Comparison of ENCODE assay signal across 8 cellular contexts in genomic region chr15:75451674-75452363, GRCh38. TPM values are rescaled to one million over a fixed set of nuclear protein-coding genes. Genes with fewer than 3 reads are reported as not detected.
DNase-seq lines count a peak whose midpoint lies in the region; ATAC-seq and TF ChIP-seq lines count a peak whose summit lies in the region.

SIN3A (minus strand) TSS chr15:75451690; CDS start chr15:75430375, 21,315 bp downstream.

- 0 to 1% (median 1%) methylated on average over 38 to 39 of the region's 39 CpGs for WGBS in ovary, 3 donors
- WGBS in thyroid gland, 2 donors = 1% methylated on average over 26 to 27 of the region's 39 CpGs

- no peaks in the 10 kb centered on the region for H3K9me3 ChIP-seq in ovary
- H3K9me3 ChIP-seq in thyroid gland = no peaks in the 10 kb centered on the region

- no peak for TF ChIP-seq EP300 in ovary (IDR thresholded peaks at IDR 0.05)

- TF ChIP-seq CTCF in ovary (IDR thresholded peaks at IDR 0.05) (no peak), thyroid gland (IDR thresholded peaks at IDR 0.05) (no peak)

- H3K4me1 ChIP-seq in ovary (ENCODE audit: insufficient read depth) (no peaks in the 10 kb centered on the region), thyroid gland (peaks cover 17 to 24% of the 10 kb centered on the region in 2 donors)

- H3K36me3 ChIP-seq in ovary = no peaks in the 10 kb centered on the region
- no peaks in the 10 kb centered on the region for H3K36me3 ChIP-seq in thyroid gland

- H3K4me3 ChIP-seq in GM08714 (ENCODE audit: low read length) (peak within 1 kb of the TSS; percentile 81), ovary (peak within 1 kb of the TSS; percentile 90), thyroid gland (replicated peaks in 1 of 3) (peak within 1 kb of the TSS; percentile 79 to 83 (median 80))

- ATAC-seq in HG02759 (IDR thresholded peaks at IDR 0.05; ENCODE audit: unreplicated experiment) (peak; percentile 44), Right ventricle myocardium inferior (peak; percentile 72)

- DNase-seq in NCI-H1417 (lab: John Stamatoyannopoulos, UW) (peak; percentile 96 to 100 (median 100)), SW 1271 (lab: John Stamatoyannopoulos, UW) (peak; percentile 100), Right ventricle myocardium inferior (ENCODE audit: missing footprints) (peak; percentile 99), ovary (peak; percentile 99 to 100 (median 99)), thyroid gland (peak; percentile 100)
- DNase-seq in activated naive CD8-positive, alpha-beta T cell treated with anti-CD3 and anti-CD28 coated beads, Interleukin-2, amount 50 U/mL, for 16 hours (ENCODE audit: low read depth, low spot score) = peak; percentile 100

- TF ChIP-seq POLR2A in ovary (IDR thresholded peaks at IDR 0.05) (no peak), thyroid gland (IDR thresholded peaks at IDR 0.05) (peak in 1 of 2 donors; percentile 77)

- H3K27ac ChIP-seq in ovary (peak within 1 kb of the TSS; percentile 96 to 97), thyroid gland (peak within 1 kb of the TSS; percentile 91 to 98 (median 97))

- intact Hi-C loops in Right ventricle myocardium inferior (cut with DNase I) (loop anchor here (2.0 to 5.0 kb wide), 5 partner anchors 83 to 250 kb away; partner anchors contain the start of genes C15orf39, MAN2C1, PTPN9 and SNUPN), ovary (cut with DNase I) (loop anchor here in 2 of 4 donors (5.0 to 10.0 kb wide), 3 partner anchors 85 to 193 kb away; partner anchors contain the start of genes IMP3 (in 1 of the 2), MAN2C1 (in 1 of the 2), SNUPN (in 1 of the 2) and SNX33 (in 1 of the 2)), thyroid gland (cut with DNase I) (loop anchor here (5.0 kb wide), 1 partner anchor 85 kb away; the partner anchor contains the start of gene MAN2C1)

- no peaks in the 10 kb centered on the region for H3K27me3 ChIP-seq in ovary
- H3K27me3 ChIP-seq in thyroid gland = no peaks in the 10 kb centered on the region

RNA-seq across cellular contexts. Expression of gene SIN3A, which starts in this region (rescaled TPM):
- total RNA-seq in Right ventricle myocardium inferior (24.5 TPM), ovary (100 to 1,000 TPM in 4 of 7 donors, 10 to 100 TPM in 3; 40.1 to 115 (median 103) TPM), thyroid gland (100 to 1,000 TPM in 1 of 4 donors, 10 to 100 TPM in 3; 51.4 to 146 (median 84.2) TPM)
- 10 to 100 TPM; 29.3 to 50.6 TPM for polyA plus RNA-seq in ovary

Comparison
In these comparisons a context has a peak if more than half of its experiments do, and no peak if none do; other contexts are left out.
1. Peak in every context shown above with its lines: DNase-seq, ATAC-seq, H3K4me3 ChIP-seq and H3K27ac ChIP-seq.